2 cellular contexts compared by ENCODE assay signal in genomic region chr7:92133133-92133736, GRCh38.
TF ChIP-seq lines count a peak whose summit lies in the region.

No MANE protein-coding gene starts in this region.

TF ChIP-seq in GM12878, 131 proteins besides CTCF, POLR2A, EP300 and RAD21 (continued from another document):
- TF ChIP-seq RELB (IDR thresholded peaks at IDR 0.05; ENCODE audit: low read depth): no peak
- TF ChIP-seq YBX1 (IDR thresholded peaks at IDR 0.05): no peak
- TF ChIP-seq ZNF384 (IDR thresholded peaks at IDR 0.05; ENCODE audit: borderline replicate concordance, low read depth, low read length): no peak
- no peak for TF ChIP-seq ZNF622 (IDR thresholded peaks at IDR 0.05)
- TF ChIP-seq MYB (IDR thresholded peaks at IDR 0.05; ENCODE audit: borderline replicate concordance, low read depth, low read length): no peak
- no peak for TF ChIP-seq BACH1 (IDR thresholded peaks at IDR 0.05; ENCODE audit: borderline replicate concordance)
- TF ChIP-seq MXI1 (IDR thresholded peaks at IDR 0.05; ENCODE audit: low read depth, low read length): no peak
- TF ChIP-seq PKNOX1 (IDR thresholded peaks at IDR 0.05): no peak

TF ChIP-seq in HepG2, 621 proteins besides CTCF, POLR2A, EP300 and RAD21 (continued from another document):
- TF ChIP-seq JUNB (CRISPR knock-in tag; IDR thresholded peaks at IDR 0.05; ENCODE audit: borderline replicate concordance): no peak
- TF ChIP-seq MTF1 (CRISPR knock-in tag; IDR thresholded peaks at IDR 0.05): no peak
- no peak for TF ChIP-seq FOXC1 (CRISPR knock-in tag; IDR thresholded peaks at IDR 0.05; ENCODE audit: borderline replicate concordance)
- TF ChIP-seq, protein P1, sequence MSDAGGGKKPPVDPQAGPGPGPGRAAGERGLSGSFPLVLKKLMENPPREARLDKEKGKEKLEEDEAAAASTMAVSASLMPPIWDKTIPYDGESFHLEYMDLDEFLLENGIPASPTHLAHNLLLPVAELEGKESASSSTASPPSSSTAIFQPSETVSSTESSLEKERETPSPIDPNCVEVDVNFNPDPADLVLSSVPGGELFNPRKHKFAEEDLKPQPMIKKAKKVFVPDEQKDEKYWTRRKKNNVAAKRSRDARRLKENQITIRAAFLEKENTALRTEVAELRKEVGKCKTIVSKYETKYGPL (CRISPR knock-in tag; IDR thresholded peaks at IDR 0.05): no peak
- no peak for TF ChIP-seq ATF1 (CRISPR knock-in tag; IDR thresholded peaks at IDR 0.05)
- no peak for TF ChIP-seq HMG20B (CRISPR knock-in tag; conservative IDR thresholded peaks at IDR 0.05)
- no peak for TF ChIP-seq ZNF629 (CRISPR knock-in tag; conservative IDR thresholded peaks at IDR 0.05)
- TF ChIP-seq CEBPG (CRISPR knock-in tag; IDR thresholded peaks at IDR 0.05): 0 out of 2 replicates have a peak, but pooled peaks have one; percentile 17
- no peak for TF ChIP-seq ZNF34 (CRISPR knock-in tag; IDR thresholded peaks at IDR 0.05; ENCODE audit: borderline replicate concordance)
- 0 out of 2 replicates have a peak, but pooled peaks have one; percentile 3 for TF ChIP-seq ZNF724P (CRISPR knock-in tag; IDR thresholded peaks at IDR 0.05; ENCODE audit: borderline replicate concordance)
- no peak for TF ChIP-seq ZNF83 (CRISPR knock-in tag; IDR thresholded peaks at IDR 0.05; ENCODE audit: borderline replicate concordance)
- TF ChIP-seq ZBTB20 (CRISPR knock-in tag; IDR thresholded peaks at IDR 0.05; ENCODE audit: borderline replicate concordance, low read depth): no peak
- TF ChIP-seq, protein P2, sequence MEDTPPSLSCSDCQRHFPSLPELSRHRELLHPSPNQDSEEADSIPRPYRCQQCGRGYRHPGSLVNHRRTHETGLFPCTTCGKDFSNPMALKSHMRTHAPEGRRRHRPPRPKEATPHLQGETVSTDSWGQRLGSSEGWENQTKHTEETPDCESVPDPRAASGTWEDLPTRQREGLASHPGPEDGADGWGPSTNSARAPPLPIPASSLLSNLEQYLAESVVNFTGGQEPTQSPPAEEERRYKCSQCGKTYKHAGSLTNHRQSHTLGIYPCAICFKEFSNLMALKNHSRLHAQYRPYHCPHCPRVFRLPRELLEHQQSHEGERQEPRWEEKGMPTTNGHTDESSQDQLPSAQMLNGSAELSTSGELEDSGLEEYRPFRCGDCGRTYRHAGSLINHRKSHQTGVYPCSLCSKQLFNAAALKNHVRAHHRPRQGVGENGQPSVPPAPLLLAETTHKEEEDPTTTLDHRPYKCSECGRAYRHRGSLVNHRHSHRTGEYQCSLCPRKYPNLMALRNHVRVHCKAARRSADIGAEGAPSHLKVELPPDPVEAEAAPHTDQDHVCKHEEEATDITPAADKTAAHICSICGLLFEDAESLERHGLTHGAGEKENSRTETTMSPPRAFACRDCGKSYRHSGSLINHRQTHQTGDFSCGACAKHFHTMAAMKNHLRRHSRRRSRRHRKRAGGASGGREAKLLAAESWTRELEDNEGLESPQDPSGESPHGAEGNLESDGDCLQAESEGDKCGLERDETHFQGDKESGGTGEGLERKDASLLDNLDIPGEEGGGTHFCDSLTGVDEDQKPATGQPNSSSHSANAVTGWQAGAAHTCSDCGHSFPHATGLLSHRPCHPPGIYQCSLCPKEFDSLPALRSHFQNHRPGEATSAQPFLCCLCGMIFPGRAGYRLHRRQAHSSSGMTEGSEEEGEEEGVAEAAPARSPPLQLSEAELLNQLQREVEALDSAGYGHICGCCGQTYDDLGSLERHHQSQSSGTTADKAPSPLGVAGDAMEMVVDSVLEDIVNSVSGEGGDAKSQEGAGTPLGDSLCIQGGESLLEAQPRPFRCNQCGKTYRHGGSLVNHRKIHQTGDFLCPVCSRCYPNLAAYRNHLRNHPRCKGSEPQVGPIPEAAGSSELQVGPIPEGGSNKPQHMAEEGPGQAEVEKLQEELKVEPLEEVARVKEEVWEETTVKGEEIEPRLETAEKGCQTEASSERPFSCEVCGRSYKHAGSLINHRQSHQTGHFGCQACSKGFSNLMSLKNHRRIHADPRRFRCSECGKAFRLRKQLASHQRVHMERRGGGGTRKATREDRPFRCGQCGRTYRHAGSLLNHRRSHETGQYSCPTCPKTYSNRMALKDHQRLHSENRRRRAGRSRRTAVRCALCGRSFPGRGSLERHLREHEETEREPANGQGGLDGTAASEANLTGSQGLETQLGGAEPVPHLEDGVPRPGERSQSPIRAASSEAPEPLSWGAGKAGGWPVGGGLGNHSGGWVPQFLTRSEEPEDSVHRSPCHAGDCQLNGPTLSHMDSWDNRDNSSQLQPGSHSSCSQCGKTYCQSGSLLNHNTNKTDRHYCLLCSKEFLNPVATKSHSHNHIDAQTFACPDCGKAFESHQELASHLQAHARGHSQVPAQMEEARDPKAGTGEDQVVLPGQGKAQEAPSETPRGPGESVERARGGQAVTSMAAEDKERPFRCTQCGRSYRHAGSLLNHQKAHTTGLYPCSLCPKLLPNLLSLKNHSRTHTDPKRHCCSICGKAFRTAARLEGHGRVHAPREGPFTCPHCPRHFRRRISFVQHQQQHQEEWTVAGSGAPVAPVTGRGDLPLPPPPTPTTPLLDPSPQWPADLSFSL (CRISPR knock-in tag; IDR thresholded peaks at IDR 0.05): 0 out of 2 replicates have a peak, but pooled peaks have one; percentile 55
- TF ChIP-seq HNF1B (CRISPR knock-in tag; IDR thresholded peaks at IDR 0.05): no peak
- TF ChIP-seq SIX4 (CRISPR knock-in tag; IDR thresholded peaks at IDR 0.05): no peak
- TF ChIP-seq SNAPC2 (CRISPR knock-in tag; IDR thresholded peaks at IDR 0.05): 0 out of 2 replicates have a peak, but pooled peaks have one; percentile 45
TF ChIP-seq in HepG2: peak in this region for 9.
